17 cellular contexts compared by ENCODE assay signal in genomic region chr10:5855979-5856700, GRCh38.
"Had no signal": no experiment of that assay in that cellular context is flagged by ENCODE, and none has a peak within 500 bp of the region (broad histone marks: within the 10 kb centered on the region; RNA-seq: fewer than 3 reads in every experiment).

No MANE protein-coding gene starts in this region.

- H3K4me3 ChIP-seq: coronary artery, heart left ventricle, ovary, right atrium auricular region, testis, tibial nerve had no signal

- FAIRE-seq: frontal cortex, small intestine had no signal

- H3K9me3 ChIP-seq: heart left ventricle, ovary, right atrium auricular region, testis, tibial nerve had no signal

- ATAC-seq: heart left ventricle; naive thymus-derived CD8-positive, alpha-beta T cell; stimulated activated naive CD8-positive, alpha-beta T cell treated with anti-CD3 and anti-CD28 coated beads, Interleukin-15, Interleukin-2, amounts not matched to agents 100 U/mL and 50 U/mL, for 24 hours had no signal

- H3K27me3 ChIP-seq: heart left ventricle, ovary, right atrium auricular region, testis, tibial nerve had no signal

- H3K36me3 Mint-ChIP-seq: naive thymus-derived CD8-positive, alpha-beta T cell had no signal

- H3K36me3 ChIP-seq: heart left ventricle, ovary, right atrium auricular region had no signal

- H3K4me3 Mint-ChIP-seq: naive thymus-derived CD8-positive, alpha-beta T cell; neural crest cell had no signal

- H3K9me3 Mint-ChIP-seq: naive thymus-derived CD8-positive, alpha-beta T cell; neural crest cell had no signal

- H3K4me1 ChIP-seq: heart left ventricle, right atrium auricular region, testis, tibial nerve had no signal

- DNase-seq: effector CD4-positive, alpha-beta T cell; heart left ventricle; hippocampal formation; kidney glomerular epithelial cell; mesendoderm; naive thymus-derived CD8-positive, alpha-beta T cell; nucleus accumbens; ovary; small intestine; stimulated activated CD4-positive, alpha-beta T cell treated with anti-CD3 and anti-CD28 coated beads, Interleukin-12 subunit alpha, Interleukin-12 subunit beta, amount 100 ng/mL, for 4 hours; stimulated activated naive CD8-positive, alpha-beta T cell treated with anti-CD3 and anti-CD28 coated beads, Interleukin-15, Interleukin-2, amounts not matched to agents 100 U/mL and 50 U/mL, for 24 hours; testis had no signal

- H3K27ac ChIP-seq: coronary artery, heart left ventricle, ovary, right atrium auricular region, testis, tibial nerve had no signal
